In the genomic region with DNA sequence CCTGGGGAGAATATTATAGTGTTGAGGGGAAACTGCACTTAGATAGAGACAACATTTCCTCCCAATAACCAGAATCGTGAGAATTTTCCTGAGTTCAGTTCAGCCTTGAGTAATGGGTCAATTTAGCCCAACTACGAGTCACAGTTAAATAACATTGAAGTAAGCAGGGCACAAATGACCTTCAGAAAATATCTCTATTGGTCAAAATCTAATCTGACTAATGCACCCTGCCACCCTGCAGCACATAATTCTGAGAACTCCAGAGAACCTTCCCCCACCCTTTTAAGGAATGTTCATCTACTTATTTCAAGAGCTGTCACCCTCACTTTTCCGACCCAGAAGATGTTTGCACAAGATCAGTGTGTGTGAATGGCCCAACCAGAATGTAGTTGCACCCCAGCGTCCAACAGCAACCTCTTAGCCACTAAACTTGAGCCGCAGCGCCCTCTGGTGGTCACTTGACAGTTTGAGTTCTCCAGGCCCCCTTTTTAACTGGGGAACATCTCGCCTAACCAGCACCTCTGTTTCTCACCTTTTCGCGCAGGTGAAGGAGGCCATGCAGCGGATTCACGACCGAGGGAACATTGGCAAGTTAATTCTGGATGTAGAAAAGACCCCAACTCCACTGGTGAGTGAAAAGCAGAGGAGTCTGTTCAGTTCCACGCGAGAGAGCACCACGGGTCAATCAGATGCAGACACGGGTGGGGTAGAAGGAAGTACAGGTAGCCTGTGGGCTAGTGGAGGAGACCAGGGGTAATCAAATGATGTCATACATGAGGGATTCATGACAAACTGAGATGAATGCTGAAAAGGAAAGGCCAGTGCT, we compare ENCODE assay signal across 8 cellular contexts. TPM values are rescaled to one million over a fixed set of nuclear protein-coding genes. Genes with fewer than 3 reads are reported as not detected.
A peak's percentile ranks its signal among the peaks of the same experiment; 100 is the strongest.
DNase-seq lines count a peak whose midpoint lies in the region; ATAC-seq and TF ChIP-seq lines count a peak whose summit lies in the region.

No MANE protein-coding gene starts in this region.

- no peaks in the 10 kb centered on the region for H3K27me3 ChIP-seq in CD4-positive, alpha-beta T cell (ENCODE audit: control insufficient read depth, insufficient read depth, low read length)
- H3K27me3 ChIP-seq in RWPE2 (ENCODE audit: insufficient read depth, poor library complexity, severe bottlenecking) (peaks cover 6% of the 10 kb centered on the region), trophoblast cell (ENCODE audit: insufficient read depth, low read length) (no peaks in the 10 kb centered on the region)

- H3K4me1 Mint-ChIP-seq in CD4-positive, alpha-beta T cell (ENCODE audit: low read depth) = no peaks in the 10 kb centered on the region
- H3K4me1 Mint-ChIP-seq in glutamatergic neuron (ENCODE audit: low read depth, unreplicated experiment) = peaks cover 6% of the 10 kb centered on the region
- H3K4me1 Mint-ChIP-seq in type B pancreatic cell (ENCODE audit: unreplicated experiment) = peaks cover 7% of the 10 kb centered on the region

- no peak overlapping the region for H2BK5ac ChIP-seq in trophoblast cell (ENCODE audit: low read depth, low read length, poor library complexity)

- no peak overlapping the region for H2AK5ac ChIP-seq in trophoblast cell (ENCODE audit: low read length)

- no peak overlapping the region for H3K4ac ChIP-seq in trophoblast cell (ENCODE audit: low read depth, low read length)

- H3K4me3 Mint-ChIP-seq in CD4-positive, alpha-beta T cell = no peak overlapping the region
- H3K4me3 Mint-ChIP-seq in glutamatergic neuron (ENCODE audit: unreplicated experiment) (no peak overlapping the region), type B pancreatic cell (no peak overlapping the region)

- H3K79me2 ChIP-seq in trophoblast cell (ENCODE audit: control insufficient read depth, insufficient read depth, low read length, poor library complexity) = no peaks in the 10 kb centered on the region

- H3K4me3 ChIP-seq in RWPE2 (ENCODE audit: severe bottlenecking) (no peak overlapping the region), trophoblast cell (ENCODE audit: low read depth, low read length) (no peak overlapping the region)

- no peak overlapping the region for H3K27ac ChIP-seq in CD4-positive, alpha-beta T cell (ENCODE audit: low read depth, low read length)
- H3K27ac ChIP-seq in RWPE2 (ENCODE audit: poor library complexity, severe bottlenecking) (no peak overlapping the region), trophoblast cell (ENCODE audit: low read depth, low read length) (no peak overlapping the region)

- no peak overlapping the region for H2AFZ ChIP-seq in trophoblast cell (ENCODE audit: insufficient read depth, low read length, poor library complexity)

- no peak overlapping the region for H3K4me2 ChIP-seq in trophoblast cell (ENCODE audit: low read length)

- H3K9ac ChIP-seq in trophoblast cell (ENCODE audit: low read length) = no peak overlapping the region

- no peak overlapping the region for H4K91ac ChIP-seq in trophoblast cell (ENCODE audit: low read depth, low read length)

- no peaks in the 10 kb centered on the region for H3K9me3 ChIP-seq in CD4-positive, alpha-beta T cell (ENCODE audit: control insufficient read depth, low read length)
- H3K9me3 ChIP-seq in RWPE2 (ENCODE audit: severe bottlenecking) (no peaks in the 10 kb centered on the region), trophoblast cell (ENCODE audit: insufficient read depth, low read depth, low read length) (no peaks in the 10 kb centered on the region)

- no peaks in the 10 kb centered on the region for H3K9me3 Mint-ChIP-seq in CD4-positive, alpha-beta T cell
- H3K9me3 Mint-ChIP-seq in glutamatergic neuron (ENCODE audit: unreplicated experiment) = no peaks in the 10 kb centered on the region
- H3K9me3 Mint-ChIP-seq in type B pancreatic cell = no peaks in the 10 kb centered on the region

- no CpG with 5 or more reads among the region's 16 CpGs for WGBS in trophoblast cell (ENCODE audit: extremely low coverage, insufficient coverage, insufficient read length)

- POLR2A ChIA-PET in CD4-positive, alpha-beta T cell (lab: Charles Lee) = no interaction called here

- H3K36me3 ChIP-seq in RWPE2 (ENCODE audit: low read depth) = no peaks in the 10 kb centered on the region
- H3K36me3 ChIP-seq in trophoblast cell (ENCODE audit: control insufficient read depth in 1 of 2, insufficient read depth in 2 of 2, low read length in 2 of 2) = no peaks in the 10 kb centered on the region

- no peak overlapping the region for H4K12ac ChIP-seq in trophoblast cell (ENCODE audit: low read depth, low read length)

- no peak overlapping the region for H3K18ac ChIP-seq in trophoblast cell (ENCODE audit: low read length)

- no peaks in the 10 kb centered on the region for H3K36me3 Mint-ChIP-seq in CD4-positive, alpha-beta T cell (ENCODE audit: low read depth)
- H3K36me3 Mint-ChIP-seq in glutamatergic neuron (ENCODE audit: unreplicated experiment) = no peaks in the 10 kb centered on the region
- no peaks in the 10 kb centered on the region for H3K36me3 Mint-ChIP-seq in type B pancreatic cell

- peak; percentile 53 to 80 (median 66) for DNase-seq in CD4-positive, alpha-beta T cell
- DNase-seq in HuH-7.5 (ENCODE audit: low spot score) (peak; percentile 59), RWPE2 (ENCODE audit: low spot score) (peak; percentile 67), glutamatergic neuron (peak; percentile 91), trophoblast cell (peak; percentile 61 to 90), type B pancreatic cell (ENCODE audit: extremely low spot score, unreplicated experiment) (peak; percentile 83)
- DNase-seq in activated gamma-delta T cell treated with anti-CD3 and anti-CD28 coated beads, Interleukin-2, amount 50 U/mL, for 16 hours (ENCODE audit: low read depth) = peak; percentile 55

- H3K14ac ChIP-seq in trophoblast cell (ENCODE audit: low read length) = no peak overlapping the region

- H3K27me3 Mint-ChIP-seq in CD4-positive, alpha-beta T cell = peaks cover 36% of the 10 kb centered on the region
- peaks cover 3% of the 10 kb centered on the region for H3K27me3 Mint-ChIP-seq in glutamatergic neuron (ENCODE audit: unreplicated experiment)
- H3K27me3 Mint-ChIP-seq in type B pancreatic cell = peaks cover 10% of the 10 kb centered on the region

- intact Hi-C loops in CD4-positive, alpha-beta T cell (cut with DNase I, micrococcal nuclease) = loop anchor here (1.0 to 10.0 kb wide), 3 partner anchors 295 to 737 kb away; no protein-coding TSS in a partner anchor

- H4K8ac ChIP-seq in trophoblast cell (ENCODE audit: low read depth, low read length) = no peak overlapping the region

- CTCF ChIA-PET in CD4-positive, alpha-beta T cell (lab: Charles Lee) = no interaction called here

- no peak overlapping the region for H3K23ac ChIP-seq in trophoblast cell (ENCODE audit: low read length)

- peak; percentile 64 for TF ChIP-seq CTCF in CD4-positive, alpha-beta T cell (IDR thresholded peaks at IDR 0.05)
- TF ChIP-seq CTCF in RWPE2 (IDR thresholded peaks at IDR 0.05; ENCODE audit: poor library complexity, severe bottlenecking) (peak; percentile 77), glutamatergic neuron (IDR thresholded peaks at IDR 0.05; ENCODE audit: partially characterized antibody, unreplicated experiment) (peak; percentile 91), type B pancreatic cell (conservative IDR thresholded peaks at IDR 0.05) (peak; percentile 91)

- H2BK12ac ChIP-seq in trophoblast cell (ENCODE audit: low read length) = no peak overlapping the region

- H3K4me1 ChIP-seq in RWPE2 (ENCODE audit: insufficient read depth, poor library complexity, severe bottlenecking) = no peaks in the 10 kb centered on the region
- H3K4me1 ChIP-seq in trophoblast cell (ENCODE audit: control insufficient read depth in 1 of 2, insufficient read depth in 2 of 2, low read length in 2 of 2) = no peaks in the 10 kb centered on the region

- peak; percentile 32 for ATAC-seq in CD4-positive, alpha-beta T cell (ENCODE audit: poor library complexity)
- ATAC-seq in GM19395 (IDR thresholded peaks at IDR 0.05; ENCODE audit: unreplicated experiment) (peak; percentile 80), RWPE2 (ENCODE audit: low read depth) (peak; percentile 79; the same call in 2 of the 3 replicates)

- no peak overlapping the region for H2BK120ac ChIP-seq in trophoblast cell (ENCODE audit: insufficient read depth, low read length, poor library complexity)

- no peak overlapping the region for H3K27ac Mint-ChIP-seq in CD4-positive, alpha-beta T cell
- H3K27ac Mint-ChIP-seq in glutamatergic neuron (ENCODE audit: unreplicated experiment) (no peak overlapping the region), type B pancreatic cell (peak overlapping the region; percentile 43)

- no peaks in the 10 kb centered on the region for H3K79me1 ChIP-seq in trophoblast cell (ENCODE audit: low read length)

RNA-seq across cellular contexts. Expression of gene CLEC3A, which starts 50.8 kb away (rescaled TPM):
- not detected for total RNA-seq in CD4-positive, alpha-beta T cell
- total RNA-seq in glutamatergic neuron (ENCODE audit: unreplicated experiment) = not detected
- polyA plus RNA-seq in trophoblast cell (2013) = 0.01 TPM in 1 of 2 replicates, not detected in the other
- total RNA-seq in type B pancreatic cell (ENCODE audit: low replicate concordance) = not detected in 2 replicates
